Comparison of ENCODE assay signal across 1 cellular context in genomic region chr2:113198790-113199612, GRCh38.
A peak's percentile ranks its signal among the peaks of the same experiment; 100 is the strongest.
TF ChIP-seq lines count a peak whose summit lies in the region.

No MANE protein-coding gene starts in this region.

TF ChIP-seq in HepG2, 621 proteins besides CTCF, POLR2A, EP300 and RAD21 (continued from another document and continues in another):
- TF ChIP-seq ZNF142 (CRISPR knock-in tag; IDR thresholded peaks at IDR 0.05) (peak; percentile 69), SMAD9 (CRISPR knock-in tag; IDR thresholded peaks at IDR 0.05) (no peak), NFKB2 (CRISPR knock-in tag; IDR thresholded peaks at IDR 0.05; ENCODE audit: borderline replicate concordance) (peak; percentile 17; the same call in 1 of the 2 replicates), ZBTB7B (CRISPR knock-in tag; IDR thresholded peaks at IDR 0.05) (peak; percentile 93), ZNF18 (CRISPR knock-in tag; IDR thresholded peaks at IDR 0.05; ENCODE audit: insufficient replicate concordance) (no peak), NKX3-1 (CRISPR knock-in tag; IDR thresholded peaks at IDR 0.05) (no peak), ATF2 (CRISPR knock-in tag; IDR thresholded peaks at IDR 0.05) (0 out of 2 replicates have a peak, but pooled peaks have one; percentile 45), ZBTB1 (CRISPR knock-in tag; IDR thresholded peaks at IDR 0.05; ENCODE audit: borderline replicate concordance) (no peak), NBN (conservative IDR thresholded peaks at IDR 0.05) (no peak), ZBTB21 (CRISPR knock-in tag; IDR thresholded peaks at IDR 0.05) (no peak), CBX1 (IDR thresholded peaks at IDR 0.05; ENCODE audit: low read depth) (no peak), MAFG (CRISPR knock-in tag; IDR thresholded peaks at IDR 0.05) (0 out of 2 replicates have a peak, but pooled peaks have one; percentile 46), NCOA2 (CRISPR knock-in tag; IDR thresholded peaks at IDR 0.05) (no peak), ZNF225 (CRISPR knock-in tag; IDR thresholded peaks at IDR 0.05) (peak; percentile 83; the same call in 1 of the 2 replicates), ZNF138 (CRISPR knock-in tag; IDR thresholded peaks at IDR 0.05; ENCODE audit: low read depth) (peak; percentile 92; the same call in 1 of the 2 replicates), ZNF253 (CRISPR knock-in tag; IDR thresholded peaks at IDR 0.05; ENCODE audit: borderline replicate concordance) (peak; percentile 89), FOXP1 (IDR thresholded peaks at IDR 0.05) (no peak), FOXP1 (CRISPR knock-in tag; IDR thresholded peaks at IDR 0.05) (no peak), ZSCAN12 (CRISPR knock-in tag; IDR thresholded peaks at IDR 0.05) (no peak), SMAD1 (CRISPR knock-in tag; IDR thresholded peaks at IDR 0.05; ENCODE audit: borderline replicate concordance, low read depth) (peak; percentile 84; the same call in 1 of the 2 replicates), CAMTA2 (CRISPR knock-in tag; IDR thresholded peaks at IDR 0.05; ENCODE audit: borderline replicate concordance) (peak; percentile 61; the same call in 1 of the 2 replicates), CEBPG (CRISPR knock-in tag; IDR thresholded peaks at IDR 0.05) (peak; percentile 6; the same call in 1 of the 2 replicates), DR1 (CRISPR knock-in tag; IDR thresholded peaks at IDR 0.05) (no peak), ZBED4 (CRISPR knock-in tag; IDR thresholded peaks at IDR 0.05; ENCODE audit: borderline replicate concordance) (peak; percentile 66; the same call in 1 of the 2 replicates), FOXA1 (IDR thresholded peaks at IDR 0.05) (no peak), FOXA1 (CRISPR knock-in tag; IDR thresholded peaks at IDR 0.05) (peak; percentile 26; the same call in 1 of the 2 replicates), ZBTB3 (CRISPR knock-in tag; IDR thresholded peaks at IDR 0.05; ENCODE audit: borderline replicate concordance, low read depth) (no peak; the same call in 1 of the 2 replicates), SRSF9 (IDR thresholded peaks at IDR 0.05; ENCODE audit: borderline replicate concordance, insufficient read depth, low read depth, low read length, poor library complexity, severe bottlenecking) (no peak), HMGXB3 (CRISPR knock-in tag; IDR thresholded peaks at IDR 0.05; ENCODE audit: borderline replicate concordance) (peak; percentile 35; the same call in 1 of the 2 replicates), WIZ (CRISPR knock-in tag; IDR thresholded peaks at IDR 0.05) (no peak), SP1 (IDR thresholded peaks at IDR 0.05) (no peak), SP1 (CRISPR knock-in tag; IDR thresholded peaks at IDR 0.05) (peak; percentile 90), LCORL (IDR thresholded peaks at IDR 0.05) (no peak), LCORL (CRISPR knock-in tag; IDR thresholded peaks at IDR 0.05) (peak; percentile 89), NFE2 (CRISPR knock-in tag; IDR thresholded peaks at IDR 0.05) (no peak), ZNF12 (CRISPR knock-in tag; IDR thresholded peaks at IDR 0.05) (0 out of 2 replicates have a peak, but pooled peaks have one; percentile 13), THAP11 (CRISPR knock-in tag; IDR thresholded peaks at IDR 0.05) (peak; percentile 81), REXO4 (CRISPR knock-in tag; IDR thresholded peaks at IDR 0.05; ENCODE audit: borderline replicate concordance) (no peak), CSRNP2 (CRISPR knock-in tag; conservative IDR thresholded peaks at IDR 0.05; ENCODE audit: low read depth) (no peak), ZKSCAN5 (CRISPR knock-in tag; IDR thresholded peaks at IDR 0.05) (no peak), UBTF (CRISPR knock-in tag; IDR thresholded peaks at IDR 0.05) (peak; percentile 97), GABPA (IDR thresholded peaks at IDR 0.05; ENCODE audit: low read depth, low read length) (no peak), GABPA (CRISPR knock-in tag; IDR thresholded peaks at IDR 0.05; ENCODE audit: low read depth) (no peak)
